Comparison of ENCODE assay signal across 9 cellular contexts in the genomic region with DNA sequence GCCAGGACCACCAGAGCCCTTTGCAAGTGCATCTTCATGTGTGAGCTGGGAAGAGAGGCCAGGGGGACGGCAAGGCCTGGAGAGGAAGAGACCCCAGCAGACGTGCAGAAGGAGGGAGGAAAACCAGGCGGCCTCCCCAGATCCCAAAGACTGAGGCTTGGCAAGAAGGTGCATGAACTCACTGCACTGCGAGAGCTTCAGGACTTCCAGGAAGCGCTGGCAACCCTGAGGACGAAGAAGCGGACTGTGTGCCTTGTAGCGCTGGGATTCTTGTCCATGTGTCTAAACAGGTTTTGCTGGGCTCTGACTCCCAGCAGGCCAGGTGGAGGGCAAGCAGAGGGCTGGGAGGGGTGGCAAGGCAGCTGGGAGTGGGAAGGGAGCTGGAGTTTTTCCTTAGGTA. TPM values are rescaled to one million over a fixed set of nuclear protein-coding genes. Genes with fewer than 3 reads are reported as not detected.
A peak's percentile ranks its signal among the peaks of the same experiment; 100 is the strongest.
DNase-seq lines count a peak whose midpoint lies in the region; ATAC-seq and TF ChIP-seq lines count a peak whose summit lies in the region.
"Had no signal": no experiment of that assay in that cellular context is flagged by ENCODE, and none has a peak within 500 bp of the region (broad histone marks: within the 10 kb centered on the region; RNA-seq: fewer than 3 reads in every experiment).

No MANE protein-coding gene starts in this region.

- peaks cover 32% of the 10 kb centered on the region for H3K4me1 ChIP-seq in CD4-positive, CD25-positive, alpha-beta regulatory T cell (ENCODE audit: control insufficient read depth, insufficient read depth, low read length, poor library complexity, severe bottlenecking)
- H3K4me1 ChIP-seq in endodermal cell (ENCODE audit: control insufficient read depth, insufficient read depth, low read length) (peaks cover 7% of the 10 kb centered on the region), osteoblast (ENCODE audit: insufficient read depth, low read length) (peaks cover 36% of the 10 kb centered on the region)

- H3K9me3 Mint-ChIP-seq in CD4-positive, CD25-positive, alpha-beta regulatory T cell: no peaks in the 10 kb centered on the region
- no peaks in the 10 kb centered on the region for H3K9me3 Mint-ChIP-seq in endodermal cell

- no peak for ATAC-seq in CD4-positive, CD25-positive, alpha-beta regulatory T cell (ENCODE audit: low read depth in 2 of 2)

- H3K79me2 ChIP-seq in osteoblast (ENCODE audit: insufficient read depth, low read length): peaks cover 2% of the 10 kb centered on the region

- H3K27me3 ChIP-seq in CD4-positive, CD25-positive, alpha-beta regulatory T cell (ENCODE audit: control insufficient read depth, insufficient read depth, low read length): no peaks in the 10 kb centered on the region
- H3K27me3 ChIP-seq in endodermal cell (ENCODE audit: control insufficient read depth, insufficient read depth, low read length, poor library complexity, severe bottlenecking): peaks cover 7% of the 10 kb centered on the region
- no peaks in the 10 kb centered on the region for H3K27me3 ChIP-seq in osteoblast (ENCODE audit: insufficient read depth, low read length)

- H3K4me1 Mint-ChIP-seq in CD4-positive, CD25-positive, alpha-beta regulatory T cell: peaks cover 7 to 52% (median 33%) of the 10 kb centered on the region in 4 donors
- peaks cover 68% of the 10 kb centered on the region for H3K4me1 Mint-ChIP-seq in endodermal cell

- peak overlapping the region; percentile 94 for H3K4me2 ChIP-seq in osteoblast (ENCODE audit: insufficient read depth, low read length)

- H4K20me1 ChIP-seq in osteoblast (ENCODE audit: insufficient read depth, low read length): no peaks in the 10 kb centered on the region

- no peaks in the 10 kb centered on the region for H3K36me3 ChIP-seq in CD4-positive, CD25-positive, alpha-beta regulatory T cell (ENCODE audit: control insufficient read depth, insufficient read depth, low read length)
- no peaks in the 10 kb centered on the region for H3K36me3 ChIP-seq in endodermal cell (ENCODE audit: control insufficient read depth, insufficient read depth, low read length)
- no peaks in the 10 kb centered on the region for H3K36me3 ChIP-seq in osteoblast (ENCODE audit: insufficient read depth, low read length)

- H3K4me3 Mint-ChIP-seq in CD4-positive, CD25-positive, alpha-beta regulatory T cell: peak overlapping the region in 3 of 4 donors; percentile 82 to 88 (median 88)
- H3K4me3 Mint-ChIP-seq in endodermal cell: peak overlapping the region; percentile 67

- H3K9ac ChIP-seq in endodermal cell (ENCODE audit: extremely low read depth, low read length, poor library complexity, severe bottlenecking): no peak overlapping the region

- WGBS in endodermal cell (ENCODE audit: insufficient coverage in 1 of 2, insufficient read length in 1 of 2), 2 experiments: 92 to 93% methylated on average over 6 to 8 of the region's 8 CpGs

- TF ChIP-seq CTCF in endodermal cell (conservative IDR thresholded peaks at IDR 0.05) (no peak), osteoblast (IDR thresholded peaks at IDR 0.05; ENCODE audit: extremely low read depth, low read depth, low read length) (no peak)

- no peaks in the 10 kb centered on the region for H3K9me3 ChIP-seq in CD4-positive, CD25-positive, alpha-beta regulatory T cell (ENCODE audit: control insufficient read depth in 2 of 2, low read length in 2 of 2)
- no peaks in the 10 kb centered on the region for H3K9me3 ChIP-seq in endodermal cell (ENCODE audit: control insufficient read depth, low read length)
- H3K9me3 ChIP-seq in osteoblast (ENCODE audit: low read depth, low read length): no peaks in the 10 kb centered on the region

- no peaks in the 10 kb centered on the region for H3K27me3 Mint-ChIP-seq in CD4-positive, CD25-positive, alpha-beta regulatory T cell
- peaks cover 30% of the 10 kb centered on the region for H3K27me3 Mint-ChIP-seq in endodermal cell (ENCODE audit: insufficient read depth)

- DNase-seq in CD4-positive, CD25-positive, alpha-beta regulatory T cell: no peak
- DNase-seq in NCI-H2171 treated with DMSO at 0.1 percent for 48 hours (lab: John Stamatoyannopoulos, UW) (peak; percentile 63), endodermal cell (no peak), osteoblast (ENCODE audit: insufficient read length, low spot score, missing footprints) (peak; percentile 84), NCI-H2029 treated with DMSO at 0.1 percent for 48 hours (lab: John Stamatoyannopoulos, UW) (no peak), medulla oblongata (ENCODE audit: extremely low spot score) (no peak), GOT3 (lab: John Stamatoyannopoulos, UW) (no peak), NCI-H2081 treated with DMSO at 0.1 percent for 48 hours (lab: John Stamatoyannopoulos, UW) (no peak)
- DNase-seq: activated CD4-positive, alpha-beta T cell treated with anti-CD3 and anti-CD28 coated beads, Interleukin-2, amount 50 U/mL, for 1 hour had no signal

- H2AFZ ChIP-seq in osteoblast (ENCODE audit: low read length): peak overlapping the region; percentile 70

- peak overlapping the region in 2 of 3 donors; percentile 89 to 96 for H3K27ac Mint-ChIP-seq in CD4-positive, CD25-positive, alpha-beta regulatory T cell
- H3K27ac Mint-ChIP-seq in endodermal cell: no peak overlapping the region

- H3K4me3 ChIP-seq in CD4-positive, CD25-positive, alpha-beta regulatory T cell (ENCODE audit: low read depth, low read length): peak overlapping the region; percentile 80
- H3K4me3 ChIP-seq in endodermal cell (ENCODE audit: low read length) (no peak overlapping the region), osteoblast (ENCODE audit: insufficient read depth, low read length) (peak overlapping the region; percentile 86)

- no peak overlapping the region for H3K27ac ChIP-seq in CD4-positive, CD25-positive, alpha-beta regulatory T cell (ENCODE audit: insufficient read depth, low read length, poor library complexity, severe bottlenecking)
- H3K27ac ChIP-seq in endodermal cell (ENCODE audit: low read depth, low read length) (no peak overlapping the region), osteoblast (ENCODE audit: low read depth, low read length) (peak overlapping the region; percentile 85)

- peaks cover 3% of the 10 kb centered on the region for H3K36me3 Mint-ChIP-seq in CD4-positive, CD25-positive, alpha-beta regulatory T cell
- H3K36me3 Mint-ChIP-seq in endodermal cell (ENCODE audit: low read depth): no peaks in the 10 kb centered on the region

RNA-seq across cellular contexts. Expression of a gene that starts 0.9 kb away (rescaled TPM):
- 7.4 TPM for total RNA-seq in CD4-positive, CD25-positive, alpha-beta regulatory T cell
- polyA plus RNA-seq in CD4-positive, CD25-positive, alpha-beta regulatory T cell: under 1 TPM in 3 of 4 donors, not detected in 1; 0.16 to 0.93 (median 0.38) TPM
- total RNA-seq in endodermal cell (1 to 10 TPM; 6.1 to 6.8 TPM), osteoblast (11.6 and 16.5 TPM in 2 replicates)
- polyA plus RNA-seq in endodermal cell (2013, experiment 1 of 2): 2.5 TPM
- polyA plus RNA-seq in endodermal cell (2013, experiment 2 of 2): 3.6 TPM

RNA-seq across cellular contexts. Expression of a gene that starts 4.7 kb away (rescaled TPM):
- 9.9 TPM for total RNA-seq in CD4-positive, CD25-positive, alpha-beta regulatory T cell
- polyA plus RNA-seq in CD4-positive, CD25-positive, alpha-beta regulatory T cell: 10 to 100 TPM; 13.5 to 20.0 (median 15.9) TPM
- total RNA-seq in endodermal cell (10 to 100 TPM; 46.3 to 49.6 TPM), osteoblast (25.6 and 32.6 TPM in 2 replicates)
- 44.4 TPM for polyA plus RNA-seq in endodermal cell (2013, experiment 1 of 2)
- 41.4 TPM for polyA plus RNA-seq in endodermal cell (2013, experiment 2 of 2)

Comparison
In these comparisons a context has a peak if more than half of its experiments do, and no peak if none do; other contexts are left out.
1. DNase-seq: peak in NCI-H2171 treated with DMSO at 0.1 percent for 48 hours (single experiment) and osteoblast (single experiment); none in CD4-positive, CD25-positive, alpha-beta regulatory T cell (0 of 3), endodermal cell (single experiment), NCI-H2029 treated with DMSO at 0.1 percent for 48 hours (single experiment), medulla oblongata (single experiment), GOT3 (single experiment) and NCI-H2081 treated with DMSO at 0.1 percent for 48 hours (single experiment).